In genomic region chr6:127115032-127115661, GRCh38 we compare ENCODE assay signal across 24 cellular contexts. TPM values are rescaled to one million over a fixed set of nuclear protein-coding genes. Genes with fewer than 3 reads are reported as not detected.
DNase-seq lines count a peak whose midpoint lies in the region; ATAC-seq and TF ChIP-seq lines count a peak whose summit lies in the region.
"Had no signal": no experiment of that assay in that cellular context is flagged by ENCODE, and none has a peak within 500 bp of the region (broad histone marks: within the 10 kb centered on the region; RNA-seq: fewer than 3 reads in every experiment).

No MANE protein-coding gene starts in this region.

- no peaks in the 10 kb centered on the region for H3K9me3 Mint-ChIP-seq in activated T-helper 2 cell treated with anti-CD3 and anti-CD28 coated beads, Interferon-gamma antibody, Interleukin-2, Interleukin-4, amounts not matched to agents 10 μg/mL and 5 μg/mL and 100 μg/mL, durations not matched to agents 14 hours and 24 hours and 36 hours
- H3K9me3 Mint-ChIP-seq: HFFc6 had no signal

- no peaks in the 10 kb centered on the region for H3K36me3 Mint-ChIP-seq in activated T-helper 2 cell treated with anti-CD3 and anti-CD28 coated beads, Interferon-gamma antibody, Interleukin-2, Interleukin-4, amounts not matched to agents 10 μg/mL and 5 μg/mL and 100 μg/mL, durations not matched to agents 14 hours and 24 hours and 36 hours (ENCODE audit: low read depth)
- H3K36me3 Mint-ChIP-seq: IgD-negative memory B cell had no signal

- intact Hi-C loops in gastrocnemius medialis (cut with DNase I; ENCODE audit: low total_unique reads), result loop anchor here (5.0 kb wide), 2 partner anchors 152 to 1128 kb away; partner anchors contain the start of genes RNF146 and TRMT11
- intact Hi-C loops in activated T-helper 2 cell treated with anti-CD3 and anti-CD28 coated beads, Interferon-gamma antibody, Interleukin-2, Interleukin-4, amounts not matched to agents 10 μg/mL and 5 μg/mL and 100 μg/mL, durations not matched to agents 14 hours and 24 hours and 36 hours (cut with micrococcal nuclease), result no loop called here

- TF ChIP-seq POLR2A in gastrocnemius medialis (IDR thresholded peaks at IDR 0.05), result no peak

- H3K9me3 ChIP-seq in gastrocnemius medialis, result no peaks in the 10 kb centered on the region
- H3K9me3 ChIP-seq: SJCRH30 had no signal

- no peak for TF ChIP-seq CTCF in AG10803 (conservative IDR thresholded peaks at IDR 0.05; ENCODE audit: low read length)
- TF ChIP-seq CTCF in fibroblast of the aortic adventitia (IDR thresholded peaks at IDR 0.05; ENCODE audit: insufficient read depth, low read length), result no peak
- TF ChIP-seq CTCF in gastrocnemius medialis (IDR thresholded peaks at IDR 0.05 in 4 of 5, conservative IDR thresholded peaks at IDR 0.05 in 1 of 5), result no peak

- no peak overlapping the region for H3K27ac Mint-ChIP-seq in activated T-helper 2 cell treated with anti-CD3 and anti-CD28 coated beads, Interferon-gamma antibody, Interleukin-2, Interleukin-4, amounts not matched to agents 10 μg/mL and 5 μg/mL and 100 μg/mL, durations not matched to agents 14 hours and 24 hours and 36 hours
- H3K27ac Mint-ChIP-seq: CD14-positive monocyte, HFFc6 had no signal

- no peak overlapping the region for H3K4me3 Mint-ChIP-seq in activated T-helper 2 cell treated with anti-CD3 and anti-CD28 coated beads, Interferon-gamma antibody, Interleukin-2, Interleukin-4, amounts not matched to agents 10 μg/mL and 5 μg/mL and 100 μg/mL, durations not matched to agents 14 hours and 24 hours and 36 hours (ENCODE audit: low read depth)
- H3K4me3 Mint-ChIP-seq: HFFc6, IgD-negative memory B cell had no signal

- in situ Hi-C loops in gastrocnemius medialis (cut with MboI; ENCODE audit: low sequenced_read_pairs in 4 of 4), result loop anchor here in 2 of 4 donors (25.0 kb wide), 1 partner anchor 303 kb away; no protein-coding TSS in a partner anchor

- DNase-seq in AG10803 (ENCODE audit: low read depth) (peak; percentile 43), RKO (ENCODE audit: low spot score) (peak; percentile 51), fibroblast of the aortic adventitia (ENCODE audit: low read depth) (peak; percentile 31), gastrocnemius medialis (no peak), NCI-H82 treated with DMSO at 0.1 percent for 48 hours (lab: John Stamatoyannopoulos, UW; ENCODE audit: unreplicated experiment) (no peak), GDM1 (lab: John Stamatoyannopoulos, UW) (no peak)
- DNase-seq in activated T-helper 2 cell treated with anti-CD3 and anti-CD28 coated beads, Interferon-gamma antibody, Interleukin-2, Interleukin-4, amounts not matched to agents 10 μg/mL and 5 μg/mL and 100 μg/mL, durations not matched to agents 14 hours and 24 hours and 36 hours (ENCODE audit: low spot score), result no peak
- DNase-seq: AML-193, DMS 273 treated with DMSO at 0.1 percent for 48 hours, HFFc6, Kasumi-1, NCI-H1105 treated with DMSO at 0.1 percent for 48 hours, NCI-H187 treated with DMSO at 0.1 percent for 48 hours, NCI-H2171, NCI-H446, NCI-H69, OCI-M1, RPMI8226, SJCRH30 had no signal

- H3K4me3 ChIP-seq in AG10803 (ENCODE audit: low read length) (no peak overlapping the region), fibroblast of the aortic adventitia (ENCODE audit: low read depth, low read length) (no peak overlapping the region), gastrocnemius medialis (peak overlapping the region in 2 of 4 donors; percentile 9 to 36)
- H3K4me3 ChIP-seq: SJCRH30 had no signal

- no peaks in the 10 kb centered on the region for H3K27me3 ChIP-seq in gastrocnemius medialis

- H3K36me3 ChIP-seq in gastrocnemius medialis, result no peaks in the 10 kb centered on the region
- H3K36me3 ChIP-seq: SJCRH30 had no signal

- H3K27me3 Mint-ChIP-seq in activated T-helper 2 cell treated with anti-CD3 and anti-CD28 coated beads, Interferon-gamma antibody, Interleukin-2, Interleukin-4, amounts not matched to agents 10 μg/mL and 5 μg/mL and 100 μg/mL, durations not matched to agents 14 hours and 24 hours and 36 hours (ENCODE audit: low read depth), result peaks cover 57% of the 10 kb centered on the region

- H3K4me1 Mint-ChIP-seq in activated T-helper 2 cell treated with anti-CD3 and anti-CD28 coated beads, Interferon-gamma antibody, Interleukin-2, Interleukin-4, amounts not matched to agents 10 μg/mL and 5 μg/mL and 100 μg/mL, durations not matched to agents 14 hours and 24 hours and 36 hours (ENCODE audit: low read depth), result peaks cover 8% of the 10 kb centered on the region

- ATAC-seq in gastrocnemius medialis (peak; percentile 30 to 54), HG02973 (IDR thresholded peaks at IDR 0.05; ENCODE audit: unreplicated experiment) (no peak)

- peak overlapping the region; percentile 83 to 94 (median 86) for H3K27ac ChIP-seq in gastrocnemius medialis
- H3K27ac ChIP-seq: SJCRH30 had no signal

- H3K4me1 ChIP-seq in gastrocnemius medialis, result peaks cover 3 to 32% of the 10 kb centered on the region in 2 donors
- H3K4me1 ChIP-seq: SJCRH30 had no signal

RNA-seq across cellular contexts. Expression of gene RSPO3, which starts 3.3 kb away (rescaled TPM):
- total RNA-seq in fibroblast of the aortic adventitia (ENCODE audit: low replicate concordance) (2.5 and 7.9 TPM in 2 replicates), gastrocnemius medialis (10 to 100 TPM in 1 of 4 donors, 1 to 10 TPM in 3; 4.8 to 30.5 (median 7.2) TPM)
- total RNA-seq in activated T-helper 2 cell treated with anti-CD3 and anti-CD28 coated beads, Interferon-gamma antibody, Interleukin-2, Interleukin-4, amounts not matched to agents 10 μg/mL and 5 μg/mL and 100 μg/mL, durations not matched to agents 14 hours and 24 hours and 36 hours, result not detected in 2 replicates
- total RNA-seq: Daoy, H1, HFFc6, SJCRH30 had no signal

Comparison
In these comparisons a context has a peak if more than half of its experiments do, and no peak if none do; other contexts are left out.
1. DNase-seq: peak in AG10803 (single experiment), RKO (single experiment) and fibroblast of the aortic adventitia (single experiment); none in gastrocnemius medialis (0 of 2), activated T-helper 2 cell treated with anti-CD3 and anti-CD28 coated beads, Interferon-gamma antibody, Interleukin-2, Interleukin-4, amounts not matched to agents 10 μg/mL and 5 μg/mL and 100 μg/mL, durations not matched to agents 14 hours and 24 hours and 36 hours (single experiment), NCI-H82 treated with DMSO at 0.1 percent for 48 hours (single experiment) and GDM1 (single experiment).